ENCODE assay signal across 13 cellular contexts in genomic region chr11:4087551-4087950, GRCh38. TPM values are rescaled to one million over a fixed set of nuclear protein-coding genes. Genes with fewer than 3 reads are reported as not detected.
A peak's percentile ranks its signal among the peaks of the same experiment; 100 is the strongest.
DNase-seq lines count a peak whose midpoint lies in the region; ATAC-seq and TF ChIP-seq lines count a peak whose summit lies in the region.
"Had no signal": no experiment of that assay in that cellular context is flagged by ENCODE, and none has a peak within 500 bp of the region (broad histone marks: within the 10 kb centered on the region; RNA-seq: fewer than 3 reads in every experiment).

No MANE protein-coding gene starts in this region.

- no peaks in the 10 kb centered on the region for H3K27me3 Mint-ChIP-seq in CD8-positive, alpha-beta T cell (ENCODE audit: low read depth)
- no peaks in the 10 kb centered on the region for H3K27me3 Mint-ChIP-seq in memory B cell

- H3K4me1 ChIP-seq in CD8-positive, alpha-beta T cell (ENCODE audit: insufficient read depth, low read length) = peaks cover 35% of the 10 kb centered on the region

- CTCF ChIA-PET in CD8-positive, alpha-beta T cell (lab: Charles Lee) = interaction anchor here (0.9 to 3.0 kb wide), 3 partner anchors 15 to 235 kb away, joined by 3 to 16 read pairs (median 6); no protein-coding TSS in a partner anchor

- TF ChIP-seq CTCF in CD8-positive, alpha-beta T cell (IDR thresholded peaks at IDR 0.05) = no peak
- TF ChIP-seq CTCF in HFF-Myc (IDR thresholded peaks at IDR 0.05; ENCODE audit: low read depth, low read length, missing control alignments) = peak; percentile 33
- TF ChIP-seq CTCF in astrocyte of the cerebellum (IDR thresholded peaks at IDR 0.05; ENCODE audit: low read depth, low read length, missing control alignments) = peak; percentile 25

- DNase-seq in CD8-positive, alpha-beta T cell = no peak
- DNase-seq in HFF-Myc (ENCODE audit: extremely low read depth, low read depth) (no peak), astrocyte of the cerebellum (ENCODE audit: low read depth) (no peak), memory B cell (ENCODE audit: low spot score in 2 of 2) (no peak)
- DNase-seq: kidney, NCI-H1105, NCI-H82 had no signal

- peaks cover 40% of the 10 kb centered on the region for H3K4me1 Mint-ChIP-seq in CD8-positive, alpha-beta T cell (ENCODE audit: low read depth)
- peaks cover 19% of the 10 kb centered on the region for H3K4me1 Mint-ChIP-seq in memory B cell
- H3K4me1 Mint-ChIP-seq: brain had no signal

- in situ Hi-C loops in astrocyte of the cerebellum (cut with HindIII; ENCODE audit: low sequenced_read_pairs) = no loop called here

- peak overlapping the region; percentile 98 for H3K27ac Mint-ChIP-seq in CD8-positive, alpha-beta T cell
- peak overlapping the region; percentile 70 for H3K27ac Mint-ChIP-seq in memory B cell

- H3K9me3 Mint-ChIP-seq in CD8-positive, alpha-beta T cell = no peaks in the 10 kb centered on the region
- no peaks in the 10 kb centered on the region for H3K9me3 Mint-ChIP-seq in memory B cell
- H3K9me3 Mint-ChIP-seq: brain had no signal

- H3K27me3 ChIP-seq in CD8-positive, alpha-beta T cell (ENCODE audit: insufficient read depth, low read length) = no peaks in the 10 kb centered on the region
- H3K27me3 ChIP-seq: neutrophil had no signal

- POLR2A ChIA-PET in CD8-positive, alpha-beta T cell (lab: Charles Lee) = no interaction called here

- no peak overlapping the region for H3K4me3 ChIP-seq in CD8-positive, alpha-beta T cell (ENCODE audit: low read depth, low read length)
- H3K4me3 ChIP-seq in HFF-Myc (replicated peaks; ENCODE audit: low read depth, low read length) (no peak overlapping the region), astrocyte of the cerebellum (ENCODE audit: low read depth, low read length) (no peak overlapping the region)

- no peak overlapping the region for H3K4me3 Mint-ChIP-seq in CD8-positive, alpha-beta T cell
- no peak overlapping the region for H3K4me3 Mint-ChIP-seq in memory B cell

- no peak for ATAC-seq in CD8-positive, alpha-beta T cell
- ATAC-seq in memory B cell (ENCODE audit: low read depth) = no peak
- ATAC-seq in activated CD4-positive, CD25-positive, alpha-beta regulatory T cell treated with anti-CD3 and anti-CD28 coated beads, Interleukin-2, amount 50 U/mL, for 24 hours = no peak
- no peak for ATAC-seq in GM18870 (IDR thresholded peaks at IDR 0.05; ENCODE audit: unreplicated experiment)
- ATAC-seq in GM18511 (IDR thresholded peaks at IDR 0.05; ENCODE audit: unreplicated experiment) = no peak

- H3K36me3 ChIP-seq in CD8-positive, alpha-beta T cell (ENCODE audit: insufficient read depth, low read length) = peaks cover 22% of the 10 kb centered on the region

- H3K9me3 ChIP-seq in CD8-positive, alpha-beta T cell (ENCODE audit: low read length) = no peaks in the 10 kb centered on the region
- H3K9me3 ChIP-seq: neutrophil had no signal

- intact Hi-C loops in CD8-positive, alpha-beta T cell (cut with DNase I, micrococcal nuclease) = no loop called here

- H3K27ac ChIP-seq in CD8-positive, alpha-beta T cell (ENCODE audit: low read depth, low read length) = no peak overlapping the region
- H3K27ac ChIP-seq: HL-60, neutrophil had no signal

- H3K36me3 Mint-ChIP-seq in CD8-positive, alpha-beta T cell = peaks cover 82% of the 10 kb centered on the region
- peaks cover 42% of the 10 kb centered on the region for H3K36me3 Mint-ChIP-seq in memory B cell

RNA-seq across cellular contexts. Expression of gene RRM1, which starts 7.0 kb away (rescaled TPM):
- 10 to 100 TPM; 53.1 to 57.3 TPM for total RNA-seq in CD8-positive, alpha-beta T cell
